ENCODE assay signal across 11 cellular contexts in the genomic region with DNA sequence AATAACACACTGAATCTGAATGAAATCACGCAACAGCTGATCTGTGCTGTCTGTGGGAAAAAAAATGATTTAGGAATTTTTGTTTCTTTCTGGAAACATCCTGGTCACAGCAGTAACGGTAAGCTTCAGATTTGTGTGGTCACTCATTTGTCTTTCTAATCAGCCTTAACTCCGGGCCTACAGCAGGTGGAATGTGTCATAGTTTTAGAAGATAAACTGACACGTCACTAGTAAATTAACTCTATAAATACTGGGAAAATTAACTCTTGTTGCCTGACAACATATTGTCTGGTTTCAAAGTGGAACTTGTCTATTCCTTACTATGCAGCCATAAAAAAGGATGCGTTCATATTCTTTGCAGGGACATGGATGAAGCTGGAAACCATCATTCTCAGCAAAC.
"Had no signal": no experiment of that assay in that cellular context is flagged by ENCODE, and none has a peak within 500 bp of the region (broad histone marks: within the 10 kb centered on the region; RNA-seq: fewer than 3 reads in every experiment).

No MANE protein-coding gene starts in this region.

- H3K9me3 ChIP-seq: HAP-1 had no signal

- H3K4me3 ChIP-seq: GM23248, GM23338, HAP-1 had no signal

- H3K9ac ChIP-seq: GM23248 had no signal

- H3K27ac ChIP-seq: GM23248 had no signal

- H3K36me3 ChIP-seq: HAP-1 had no signal

- H3K4me1 ChIP-seq: HAP-1 had no signal

- DNase-seq: GM23248, GOT3, H7, H9, HCEC 1CT, HFFc6 had no signal

- H2AFZ ChIP-seq: GM23248, GM23338 had no signal

- H3K27ac Mint-ChIP-seq: GM23338, H9, HFFc6 had no signal

- ATAC-seq: GM23338, HCT116 had no signal

- H3K4me2 ChIP-seq: GM23338 had no signal

- H3K9me3 Mint-ChIP-seq: GM23338, H9, HFFc6 had no signal

- FAIRE-seq: H1, H54 had no signal

- H3K4me3 Mint-ChIP-seq: GM23338, H9, HFFc6 had no signal
